In genomic region chr7:30831936-30832335, GRCh38 we compare ENCODE assay signal across 27 cellular contexts.
"Had no signal": no experiment of that assay in that cellular context is flagged by ENCODE, and none has a peak within 500 bp of the region (broad histone marks: within the 10 kb centered on the region; RNA-seq: fewer than 3 reads in every experiment).

No MANE protein-coding gene starts in this region.

- H3K4me3 ChIP-seq: left ventricle myocardium inferior, lung, mucosa of descending colon, psoas muscle, right atrium auricular region, right lobe of liver, skin epidermis, tibial nerve, upper lobe of left lung had no signal

- H3K9ac ChIP-seq: parathyroid adenoma had no signal

- ATAC-seq: left colon; mucosa of descending colon; naive thymus-derived CD4-positive, alpha-beta T cell; natural killer cell treated with Interleukin-12 subunit alpha and Interleukin-12 subunit beta and Interleukin-15 and Interleukin-18, amount 100 ng/mL, for 72 hours; psoas muscle; right lobe of liver; stimulated activated effector memory CD8-positive, alpha-beta T cell treated with anti-CD3 and anti-CD28 coated beads, Interleukin-12 subunit alpha, Interleukin-12 subunit beta, amount 100 ng/mL, for 72 hours; stimulated activated naive CD8-positive, alpha-beta T cell treated with anti-CD3 and anti-CD28 coated beads, Interleukin-15, amount 100 ng/mL, for 72 hours had no signal

- H3K27ac ChIP-seq: left ventricle myocardium inferior, parathyroid adenoma, psoas muscle, right atrium auricular region, right lobe of liver, skin epidermis, tibial nerve, upper lobe of left lung had no signal

- H2AFZ ChIP-seq: parathyroid adenoma had no signal

- H3K4me3 Mint-ChIP-seq: immature natural killer cell; naive thymus-derived CD4-positive, alpha-beta T cell; natural killer cell treated with Interleukin-12 subunit alpha and Interleukin-12 subunit beta and Interleukin-15 and Interleukin-18, amount 100 ng/mL, for 72 hours; stimulated activated effector memory CD8-positive, alpha-beta T cell treated with anti-CD3 and anti-CD28 coated beads, Interleukin-12 subunit alpha, Interleukin-12 subunit beta, amount 100 ng/mL, for 72 hours; stimulated activated naive CD8-positive, alpha-beta T cell treated with anti-CD3 and anti-CD28 coated beads, Interleukin-15, amount 100 ng/mL, for 72 hours had no signal

- H3K27me3 ChIP-seq: right atrium auricular region, right lobe of liver, tibial nerve, upper lobe of left lung had no signal

- H3K27ac Mint-ChIP-seq: immature natural killer cell; naive thymus-derived CD4-positive, alpha-beta T cell; natural killer cell treated with Interleukin-12 subunit alpha and Interleukin-12 subunit beta and Interleukin-15 and Interleukin-18, amount 100 ng/mL, for 72 hours; stimulated activated effector memory CD8-positive, alpha-beta T cell treated with anti-CD3 and anti-CD28 coated beads, Interleukin-12 subunit alpha, Interleukin-12 subunit beta, amount 100 ng/mL, for 72 hours had no signal

- H3K4me1 ChIP-seq: left ventricle myocardium inferior, parathyroid adenoma, psoas muscle, right atrium auricular region, right lobe of liver had no signal

- H3K9me3 ChIP-seq: right atrium auricular region had no signal

- DNase-seq: hippocampal formation; immature natural killer cell; kidney; left colon; left ventricle myocardium inferior; mesendoderm; midbrain; mucosa of descending colon; naive thymus-derived CD4-positive, alpha-beta T cell; nucleus accumbens; psoas muscle; right lobe of liver; stimulated activated CD4-positive, alpha-beta T cell treated with anti-CD3 and anti-CD28 coated beads, Interleukin-12 subunit alpha, Interleukin-12 subunit beta, amount 100 ng/mL, for 4 hours; stimulated activated CD4-positive, alpha-beta T cell treated with anti-CD3 and anti-CD28 coated beads, Interleukin-15, amount 100 ng/mL, for 24 hours; stimulated activated CD4-positive, alpha-beta T cell treated with anti-CD3 and anti-CD28 coated beads, Interleukin-2, amount 100 ng/mL, for 24 hours; stimulated activated CD4-positive, alpha-beta T cell treated with anti-CD3 and anti-CD28 coated beads, Interleukin-4, amount 100 ng/mL, for 1 hour; stimulated activated naive CD4-positive, alpha-beta T cell treated with Interleukin-2 at 50 U/mL for 16 hours; stimulated activated naive CD8-positive, alpha-beta T cell treated with anti-CD3 and anti-CD28 coated beads, Interleukin-15, amount 100 ng/mL, for 72 hours; substantia nigra; upper lobe of left lung had no signal

- H3K79me2 ChIP-seq: parathyroid adenoma had no signal

- H3K4me1 Mint-ChIP-seq: immature natural killer cell; stimulated activated effector memory CD8-positive, alpha-beta T cell treated with anti-CD3 and anti-CD28 coated beads, Interleukin-12 subunit alpha, Interleukin-12 subunit beta, amount 100 ng/mL, for 72 hours had no signal

- H3K27me3 Mint-ChIP-seq: naive thymus-derived CD4-positive, alpha-beta T cell; stimulated activated naive CD8-positive, alpha-beta T cell treated with anti-CD3 and anti-CD28 coated beads, Interleukin-15, amount 100 ng/mL, for 72 hours had no signal

- H3K36me3 ChIP-seq: right atrium auricular region, right lobe of liver had no signal

- H3K36me3 Mint-ChIP-seq: stimulated activated effector memory CD8-positive, alpha-beta T cell treated with anti-CD3 and anti-CD28 coated beads, Interleukin-12 subunit alpha, Interleukin-12 subunit beta, amount 100 ng/mL, for 72 hours had no signal
